ENCODE assay signal across 19 cellular contexts in the genomic region with DNA sequence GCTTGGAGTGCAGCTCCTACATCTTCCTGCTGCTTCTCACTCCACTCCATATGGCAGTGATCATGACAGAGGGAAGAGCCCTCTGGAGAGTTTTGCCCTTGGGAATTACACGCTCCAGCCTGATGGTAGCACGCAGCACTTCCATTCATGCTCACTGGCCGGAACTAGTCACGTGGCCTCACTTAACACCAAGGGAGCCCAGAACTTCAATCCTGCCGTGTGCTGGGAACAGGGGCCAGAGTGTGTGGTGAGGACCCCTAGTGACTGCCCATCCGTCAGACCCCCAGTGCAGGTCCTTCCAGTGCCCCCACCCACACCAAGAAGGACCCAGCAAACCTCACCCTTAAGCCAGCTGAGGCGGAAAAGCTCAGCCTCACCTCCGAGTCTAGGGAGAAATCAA.
"Had no signal": no experiment of that assay in that cellular context is flagged by ENCODE, and none has a peak within 500 bp of the region (broad histone marks: within the 10 kb centered on the region; RNA-seq: fewer than 3 reads in every experiment).

No MANE protein-coding gene starts in this region.

- H3K27ac Mint-ChIP-seq: naive thymus-derived CD4-positive, alpha-beta T cell; nephron progenitor cell; stimulated activated effector memory CD8-positive, alpha-beta T cell treated with anti-CD3 and anti-CD28 coated beads, Interleukin-12 subunit alpha, Interleukin-12 subunit beta, amount 100 ng/mL, for 72 hours had no signal

- H3K4me3 ChIP-seq: colonic mucosa, heart left ventricle, ovary, suprapubic skin, tibial artery had no signal

- H3K27ac ChIP-seq: colonic mucosa, heart left ventricle, neutrophil, ovary, suprapubic skin, tibial artery had no signal

- H3K4me3 Mint-ChIP-seq: naive thymus-derived CD4-positive, alpha-beta T cell; nephron progenitor cell; stimulated activated effector memory CD8-positive, alpha-beta T cell treated with anti-CD3 and anti-CD28 coated beads, Interleukin-12 subunit alpha, Interleukin-12 subunit beta, amount 100 ng/mL, for 72 hours had no signal

- H3K27me3 ChIP-seq: colonic mucosa, heart left ventricle, neutrophil, ovary, suprapubic skin, tibial artery had no signal

- H3K36me3 ChIP-seq: colonic mucosa, heart left ventricle, neutrophil, ovary, suprapubic skin, tibial artery had no signal

- H3K9me3 ChIP-seq: colonic mucosa, neutrophil, ovary, suprapubic skin had no signal

- H3K36me3 Mint-ChIP-seq: naive thymus-derived CD4-positive, alpha-beta T cell; stimulated activated effector memory CD8-positive, alpha-beta T cell treated with anti-CD3 and anti-CD28 coated beads, Interleukin-12 subunit alpha, Interleukin-12 subunit beta, amount 100 ng/mL, for 72 hours had no signal

- ATAC-seq: heart left ventricle; left lobe of liver; naive thymus-derived CD4-positive, alpha-beta T cell; right cardiac atrium; stimulated activated effector memory CD8-positive, alpha-beta T cell treated with anti-CD3 and anti-CD28 coated beads, Interleukin-12 subunit alpha, Interleukin-12 subunit beta, amount 100 ng/mL, for 72 hours; stimulated activated naive CD8-positive, alpha-beta T cell treated with anti-CD3 and anti-CD28 coated beads, Interleukin-15, Interleukin-2, amounts not matched to agents 100 U/mL and 50 U/mL, for 24 hours had no signal

- H3K4me1 Mint-ChIP-seq: naive thymus-derived CD4-positive, alpha-beta T cell; stimulated activated effector memory CD8-positive, alpha-beta T cell treated with anti-CD3 and anti-CD28 coated beads, Interleukin-12 subunit alpha, Interleukin-12 subunit beta, amount 100 ng/mL, for 72 hours had no signal

- H3K27me3 Mint-ChIP-seq: naive thymus-derived CD4-positive, alpha-beta T cell had no signal

- H3K4me1 ChIP-seq: colonic mucosa, heart left ventricle, suprapubic skin, tibial artery had no signal

- DNase-seq: colonic mucosa; effector CD4-positive, alpha-beta T cell; foreskin melanocyte; heart left ventricle; hypothalamus; mammary epithelial cell; naive thymus-derived CD4-positive, alpha-beta T cell; nephron progenitor cell; ovary; right cardiac atrium; small intestine; stimulated activated CD4-positive, alpha-beta T cell treated with anti-CD3 and anti-CD28 coated beads, Interleukin-4, amount 100 ng/mL, for 1 hour; stimulated activated CD8-positive, alpha-beta memory T cell treated with anti-CD3 and anti-CD28 coated beads, Interleukin-4, amount 100 ng/mL, for 48 hours; stimulated activated naive CD8-positive, alpha-beta T cell treated with anti-CD3 and anti-CD28 coated beads, Interleukin-15, Interleukin-2, amounts not matched to agents 100 U/mL and 50 U/mL, for 24 hours had no signal
